ENCODE assay signal across 11 cellular contexts in the genomic region with DNA sequence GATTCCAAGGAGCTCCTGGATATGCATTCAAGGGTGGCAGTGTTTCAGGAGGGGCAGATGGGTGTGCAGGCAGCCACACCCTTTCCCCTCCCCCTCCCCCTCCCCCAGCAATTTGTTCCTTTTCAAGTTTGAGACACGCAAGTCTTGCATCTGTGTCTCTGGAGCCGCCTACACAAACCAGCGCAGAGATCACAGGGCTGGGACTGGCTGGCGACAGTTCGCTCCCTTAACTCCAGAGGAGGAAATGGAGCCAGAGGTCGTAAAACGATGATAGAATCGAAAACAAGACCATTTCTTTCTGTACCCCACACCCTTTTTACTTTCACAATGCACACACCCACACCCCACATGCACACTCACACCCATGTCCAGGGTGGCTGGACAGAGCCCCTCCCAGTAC.
DNase-seq lines count a peak whose midpoint lies in the region; ATAC-seq, FAIRE-seq and TF ChIP-seq lines count a peak whose summit lies in the region.
"Had no signal": no experiment of that assay in that cellular context is flagged by ENCODE, and none has a peak within 500 bp of the region (broad histone marks: within the 10 kb centered on the region; RNA-seq: fewer than 3 reads in every experiment).

No MANE protein-coding gene starts in this region.

- peak overlapping the region in 2 of 3 experiments; percentile 11 to 31 for H3K4me3 Mint-ChIP-seq in nephron
- H3K4me3 Mint-ChIP-seq in WTC11 = no peak overlapping the region

- H3K9me3 Mint-ChIP-seq in nephron (no peaks in the 10 kb centered on the region), WTC11 (no peaks in the 10 kb centered on the region)

- ATAC-seq in heart left ventricle (peak in 1 of 4 donors; percentile 23), WTC11 (no peak)

- no peak for TF ChIP-seq CTCF in heart left ventricle (IDR thresholded peaks at IDR 0.05)
- no peak for TF ChIP-seq CTCF in nephron (IDR thresholded peaks at IDR 0.05; ENCODE audit: unreplicated experiment in 3 of 3)
- TF ChIP-seq CTCF in WTC11 (IDR thresholded peaks at IDR 0.05) = no peak

- CTCF ChIA-PET in WTC11 (lab: Charles Lee) = interaction anchor here (1.1 to 2.3 kb wide), 4 partner anchors 37 to 299 kb away, joined by 3 to 8 read pairs (median 4); no protein-coding TSS in a partner anchor

- no peaks in the 10 kb centered on the region for H3K27me3 ChIP-seq in heart left ventricle

- DNase-seq in heart left ventricle = peak in 1 of 5 donors; percentile 38
- no peak for DNase-seq in cardiac septum (ENCODE audit: low spot score)
- DNase-seq in activated naive CD4-positive, alpha-beta T cell treated with anti-CD3 and anti-CD28 coated beads, Interleukin-2, amount 50 U/mL, for 16 hours = peak; percentile 29
- DNase-seq in ureter (ENCODE audit: low spot score) = peak; percentile 60
- DNase-seq in HTR-8/SVneo (ENCODE audit: insufficient read length, low spot score) = no peak
- DNase-seq in activated CD4-positive, CD25-positive, alpha-beta regulatory T cell (lab: John Stamatoyannopoulos, UW) = no peak
- DNase-seq in WTC11 (ENCODE audit: low spot score) = no peak
- DNase-seq: activated CD8-positive, alpha-beta memory T cell treated with anti-CD3 and anti-CD28 coated beads for 24 hours; effector memory CD4-positive, alpha-beta T cell; NCI-H345 had no signal

- H3K27ac Mint-ChIP-seq in nephron (peak overlapping the region; percentile 84 to 96 (median 85)), WTC11 (no peak overlapping the region)

- FAIRE-seq in HTR-8/SVneo (lab: Jason Lieb, UNC) = no peak

- no peaks in the 10 kb centered on the region for H3K36me3 Mint-ChIP-seq in nephron (ENCODE audit: low read depth)
- no peaks in the 10 kb centered on the region for H3K36me3 Mint-ChIP-seq in WTC11

- 41 to 60% (median 52%) methylated on average over 8 of the region's 8 CpGs for whole genome bisulfite sequencing in heart left ventricle, 4 donors

- H3K27me3 Mint-ChIP-seq in nephron (ENCODE audit: low read depth) (peaks cover 32% of the 10 kb centered on the region), WTC11 (ENCODE audit: low read depth) (no peaks in the 10 kb centered on the region)

- H3K27ac ChIP-seq in heart left ventricle = peak overlapping the region in 10 of 12 donors; percentile 1 to 95 (median 84)

- H3K4me1 ChIP-seq in heart left ventricle = peaks cover 0 to 58% (median 46%) of the 10 kb centered on the region in 12 donors

- no peak overlapping the region for H3K4me3 ChIP-seq in heart left ventricle

- TF ChIP-seq POLR2A in heart left ventricle (IDR thresholded peaks at IDR 0.05) = no peak

- POLR2A ChIA-PET in WTC11 (lab: Charles Lee) = no interaction called here

- H3K4me1 Mint-ChIP-seq in nephron (peaks cover 52% of the 10 kb centered on the region), WTC11 (peaks cover 25% of the 10 kb centered on the region)

- H3K9me3 ChIP-seq in heart left ventricle = no peaks in the 10 kb centered on the region

- no peaks in the 10 kb centered on the region for H3K36me3 ChIP-seq in heart left ventricle

- intact Hi-C loops in heart left ventricle (cut with DNase I) (loop anchor here in 1 of 10 donors (10.0 kb wide), 1 partner anchor 353 kb away; a partner anchor contains a TSS), cardiac septum (cut with DNase I) (no loop called here)

TF ChIP-seq in WTC11, 78 proteins besides CTCF, POLR2A, EP300 and RAD21 (continues in another document):
- TF ChIP-seq SOX15 (CRISPR knock-in tag; IDR thresholded peaks at IDR 0.05) = no peak
- TF ChIP-seq NR2C2 (CRISPR knock-in tag; IDR thresholded peaks at IDR 0.05) = no peak
- TF ChIP-seq, protein P1, sequence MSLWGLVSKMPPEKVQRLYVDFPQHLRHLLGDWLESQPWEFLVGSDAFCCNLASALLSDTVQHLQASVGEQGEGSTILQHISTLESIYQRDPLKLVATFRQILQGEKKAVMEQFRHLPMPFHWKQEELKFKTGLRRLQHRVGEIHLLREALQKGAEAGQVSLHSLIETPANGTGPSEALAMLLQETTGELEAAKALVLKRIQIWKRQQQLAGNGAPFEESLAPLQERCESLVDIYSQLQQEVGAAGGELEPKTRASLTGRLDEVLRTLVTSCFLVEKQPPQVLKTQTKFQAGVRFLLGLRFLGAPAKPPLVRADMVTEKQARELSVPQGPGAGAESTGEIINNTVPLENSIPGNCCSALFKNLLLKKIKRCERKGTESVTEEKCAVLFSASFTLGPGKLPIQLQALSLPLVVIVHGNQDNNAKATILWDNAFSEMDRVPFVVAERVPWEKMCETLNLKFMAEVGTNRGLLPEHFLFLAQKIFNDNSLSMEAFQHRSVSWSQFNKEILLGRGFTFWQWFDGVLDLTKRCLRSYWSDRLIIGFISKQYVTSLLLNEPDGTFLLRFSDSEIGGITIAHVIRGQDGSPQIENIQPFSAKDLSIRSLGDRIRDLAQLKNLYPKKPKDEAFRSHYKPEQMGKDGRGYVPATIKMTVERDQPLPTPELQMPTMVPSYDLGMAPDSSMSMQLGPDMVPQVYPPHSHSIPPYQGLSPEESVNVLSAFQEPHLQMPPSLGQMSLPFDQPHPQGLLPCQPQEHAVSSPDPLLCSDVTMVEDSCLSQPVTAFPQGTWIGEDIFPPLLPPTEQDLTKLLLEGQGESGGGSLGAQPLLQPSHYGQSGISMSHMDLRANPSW (CRISPR knock-in tag; conservative IDR thresholded peaks at IDR 0.05; ENCODE audit: low read depth) = no peak
- TF ChIP-seq HMGA2 (CRISPR knock-in tag; IDR thresholded peaks at IDR 0.05) = no peak
- no peak for TF ChIP-seq ZNF317 (CRISPR knock-in tag; IDR thresholded peaks at IDR 0.05; ENCODE audit: borderline replicate concordance, low read depth)
- no peak for TF ChIP-seq ELF4 (CRISPR knock-in tag; IDR thresholded peaks at IDR 0.05; ENCODE audit: low read depth)
- TF ChIP-seq MYBL2 (CRISPR knock-in tag; IDR thresholded peaks at IDR 0.05) = no peak
- TF ChIP-seq FOXK1 (CRISPR knock-in tag; IDR thresholded peaks at IDR 0.05) = no peak
- TF ChIP-seq EMX1 (CRISPR knock-in tag; IDR thresholded peaks at IDR 0.05) = no peak
- TF ChIP-seq, protein P2, sequence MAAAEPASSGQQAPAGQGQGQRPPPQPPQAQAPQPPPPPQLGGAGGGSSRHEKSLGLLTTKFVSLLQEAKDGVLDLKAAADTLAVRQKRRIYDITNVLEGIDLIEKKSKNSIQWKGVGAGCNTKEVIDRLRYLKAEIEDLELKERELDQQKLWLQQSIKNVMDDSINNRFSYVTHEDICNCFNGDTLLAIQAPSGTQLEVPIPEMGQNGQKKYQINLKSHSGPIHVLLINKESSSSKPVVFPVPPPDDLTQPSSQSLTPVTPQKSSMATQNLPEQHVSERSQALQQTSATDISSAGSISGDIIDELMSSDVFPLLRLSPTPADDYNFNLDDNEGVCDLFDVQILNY (CRISPR knock-in tag; IDR thresholded peaks at IDR 0.05) = no peak
- TF ChIP-seq ZNF671 (CRISPR knock-in tag; IDR thresholded peaks at IDR 0.05) = no peak
- TF ChIP-seq, protein P3, sequence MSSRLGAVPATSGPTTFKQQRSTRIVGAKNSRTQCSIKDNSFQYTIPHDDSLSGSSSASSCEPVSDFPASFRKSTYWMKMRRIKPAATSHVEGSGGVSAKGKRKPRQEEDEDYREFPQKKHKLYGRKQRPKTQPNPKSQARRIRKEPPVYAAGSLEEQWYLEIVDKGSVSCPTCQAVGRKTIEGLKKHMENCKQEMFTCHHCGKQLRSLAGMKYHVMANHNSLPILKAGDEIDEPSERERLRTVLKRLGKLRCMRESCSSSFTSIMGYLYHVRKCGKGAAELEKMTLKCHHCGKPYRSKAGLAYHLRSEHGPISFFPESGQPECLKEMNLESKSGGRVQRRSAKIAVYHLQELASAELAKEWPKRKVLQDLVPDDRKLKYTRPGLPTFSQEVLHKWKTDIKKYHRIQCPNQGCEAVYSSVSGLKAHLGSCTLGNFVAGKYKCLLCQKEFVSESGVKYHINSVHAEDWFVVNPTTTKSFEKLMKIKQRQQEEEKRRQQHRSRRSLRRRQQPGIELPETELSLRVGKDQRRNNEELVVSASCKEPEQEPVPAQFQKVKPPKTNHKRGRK (CRISPR knock-in tag; IDR thresholded peaks at IDR 0.05; ENCODE audit: borderline replicate concordance) = no peak
- no peak for TF ChIP-seq ZNF138 (CRISPR knock-in tag; conservative IDR thresholded peaks at IDR 0.05)
- TF ChIP-seq, protein P4, sequence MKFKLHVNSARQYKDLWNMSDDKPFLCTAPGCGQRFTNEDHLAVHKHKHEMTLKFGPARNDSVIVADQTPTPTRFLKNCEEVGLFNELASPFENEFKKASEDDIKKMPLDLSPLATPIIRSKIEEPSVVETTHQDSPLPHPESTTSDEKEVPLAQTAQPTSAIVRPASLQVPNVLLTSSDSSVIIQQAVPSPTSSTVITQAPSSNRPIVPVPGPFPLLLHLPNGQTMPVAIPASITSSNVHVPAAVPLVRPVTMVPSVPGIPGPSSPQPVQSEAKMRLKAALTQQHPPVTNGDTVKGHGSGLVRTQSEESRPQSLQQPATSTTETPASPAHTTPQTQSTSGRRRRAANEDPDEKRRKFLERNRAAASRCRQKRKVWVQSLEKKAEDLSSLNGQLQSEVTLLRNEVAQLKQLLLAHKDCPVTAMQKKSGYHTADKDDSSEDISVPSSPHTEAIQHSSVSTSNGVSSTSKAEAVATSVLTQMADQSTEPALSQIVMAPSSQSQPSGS (CRISPR knock-in tag; IDR thresholded peaks at IDR 0.05; ENCODE audit: borderline replicate concordance, low read depth) = no peak
- TF ChIP-seq NFYB (CRISPR knock-in tag; conservative IDR thresholded peaks at IDR 0.05; ENCODE audit: low read depth) = no peak
- TF ChIP-seq, protein P5, sequence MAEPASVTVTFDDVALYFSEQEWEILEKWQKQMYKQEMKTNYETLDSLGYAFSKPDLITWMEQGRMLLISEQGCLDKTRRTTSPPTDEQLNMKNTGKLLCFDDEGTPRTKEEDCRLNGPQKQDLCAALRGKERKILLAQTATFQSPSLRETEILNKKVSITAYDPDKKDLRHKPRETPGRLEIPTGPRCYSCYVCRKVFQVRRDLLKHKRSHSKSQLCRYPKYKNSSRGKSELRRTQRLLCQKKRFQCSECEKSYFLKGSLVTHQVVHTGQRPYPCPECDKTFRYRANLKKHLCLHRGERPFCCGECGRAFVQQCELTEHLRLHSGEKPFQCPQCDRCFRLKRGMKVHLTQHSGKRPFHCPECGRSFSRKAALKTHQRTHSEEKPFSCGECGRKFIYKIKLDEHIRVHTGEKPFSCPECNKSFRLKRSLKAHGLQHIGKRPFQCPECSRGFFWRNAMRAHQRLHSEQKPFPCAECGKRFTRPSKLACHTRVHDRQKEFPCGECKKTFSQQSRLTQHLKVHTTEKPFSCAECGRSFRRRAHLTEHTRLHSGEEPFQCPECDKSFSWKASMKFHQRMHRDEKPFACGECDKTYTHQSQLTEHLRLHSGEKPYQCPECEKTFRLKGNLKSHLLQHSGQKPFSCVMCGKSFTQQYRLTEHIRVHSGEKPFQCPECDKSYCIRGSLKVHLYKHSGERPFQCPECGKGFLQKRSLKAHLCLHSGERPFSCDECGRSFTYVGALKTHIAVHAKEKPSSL (CRISPR knock-in tag; conservative IDR thresholded peaks at IDR 0.05) = no peak
- no peak for TF ChIP-seq TP53 (CRISPR knock-in tag; IDR thresholded peaks at IDR 0.05)
- no peak for TF ChIP-seq FOXJ3 (CRISPR knock-in tag; IDR thresholded peaks at IDR 0.05; ENCODE audit: borderline replicate concordance)

Comparison
In these comparisons a context has a peak if more than half of its experiments do, and no peak if none do; other contexts are left out.
1. DNase-seq: peak in activated naive CD4-positive, alpha-beta T cell treated with anti-CD3 and anti-CD28 coated beads, Interleukin-2, amount 50 U/mL, for 16 hours (single experiment) and ureter (single experiment); none in cardiac septum (single experiment), HTR-8/SVneo (single experiment), activated CD4-positive, CD25-positive, alpha-beta regulatory T cell (0 of 4) and WTC11 (single experiment).